27 cellular contexts compared by ENCODE assay signal in genomic region chr6:156910011-156910334, GRCh38.
"Had no signal": no experiment of that assay in that cellular context is flagged by ENCODE, and none has a peak within 500 bp of the region (broad histone marks: within the 10 kb centered on the region; RNA-seq: fewer than 3 reads in every experiment).

No MANE protein-coding gene starts in this region.

- H3K9me3 Mint-ChIP-seq: activated naive CD4-positive, alpha-beta T cell treated with anti-CD3 and anti-CD28 coated beads, Interleukin-2, amount 50 U/mL, for 72 hours; central memory CD8-positive, alpha-beta T cell; naive thymus-derived CD4-positive, alpha-beta T cell; T-helper 2 cell treated with Interferon-gamma antibody and Interleukin-4, amounts not matched to agents 5 μg/mL and 100 μg/mL, for 36 hours had no signal

- H3K9me3 ChIP-seq: gastrocnemius medialis, stomach, thyroid gland, upper lobe of left lung, vagina had no signal

- DNase-seq: activated CD4-positive, alpha-beta T cell treated with anti-CD3 and anti-CD28 coated beads for 4 hours; activated CD4-positive, alpha-beta T cell treated with anti-CD3 and anti-CD28 coated beads, Interleukin-2, amount 50 U/mL, for 4 hours; activated CD8-positive, alpha-beta memory T cell treated with anti-CD3 and anti-CD28 coated beads, Interleukin-2, amount 50 U/mL, for 4 hours; activated gamma-delta T cell treated with Interleukin-2 at 50 U/mL for 16 hours; activated T-cell treated with anti-CD3 and anti-CD28 coated beads, Interleukin-2, amount 50 U/mL, for 1 hour; dermis blood vessel endothelial cell; effector CD4-positive, alpha-beta T cell; erythroblast; gastrocnemius medialis; glutamatergic neuron; islet precursor cell; left ventricle myocardium superior; naive thymus-derived CD4-positive, alpha-beta T cell; posterior cingulate gyrus; right cardiac atrium; stimulated activated CD4-positive, alpha-beta T cell treated with anti-CD3 and anti-CD28 coated beads, Interleukin-15, amount 100 ng/mL, for 24 hours; stimulated activated CD4-positive, alpha-beta T cell treated with anti-CD3 and anti-CD28 coated beads, Interleukin-2, amount 100 ng/mL, for 24 hours; stimulated activated naive B cell treated with anti-CD40 and anti-IgM and Interleukin-4, amounts not matched to agents 10 μg/mL and 1 μg/mL and 100 μg/mL, for 72 hours; stomach; thyroid gland; upper lobe of left lung had no signal

- H3K4me3 Mint-ChIP-seq: central memory CD8-positive, alpha-beta T cell; stimulated activated naive B cell treated with anti-CD40 and anti-IgM and Interleukin-4, amounts not matched to agents 10 μg/mL and 1 μg/mL and 100 μg/mL, for 72 hours; T-helper 2 cell treated with Interferon-gamma antibody and Interleukin-4, amounts not matched to agents 5 μg/mL and 100 μg/mL, for 36 hours had no signal

- H3K27me3 Mint-ChIP-seq: central memory CD8-positive, alpha-beta T cell; naive thymus-derived CD4-positive, alpha-beta T cell; stimulated activated naive B cell treated with anti-CD40 and anti-IgM and Interleukin-4, amounts not matched to agents 10 μg/mL and 1 μg/mL and 100 μg/mL, for 72 hours had no signal

- H3K27ac Mint-ChIP-seq: T-helper 2 cell treated with Interferon-gamma antibody and Interleukin-4, amounts not matched to agents 5 μg/mL and 100 μg/mL, for 36 hours had no signal

- H3K36me3 ChIP-seq: gastrocnemius medialis, thyroid gland, upper lobe of left lung, vagina had no signal

- H3K27me3 ChIP-seq: gastrocnemius medialis, stomach, thyroid gland, upper lobe of left lung, vagina had no signal

- ATAC-seq: activated naive CD4-positive, alpha-beta T cell treated with anti-CD3 and anti-CD28 coated beads, Interleukin-2, amount 50 U/mL, for 72 hours; gastrocnemius medialis; left ventricle myocardium superior; naive thymus-derived CD4-positive, alpha-beta T cell; right cardiac atrium; stimulated activated naive B cell treated with anti-CD40 and anti-IgM and Interleukin-4, amounts not matched to agents 10 μg/mL and 1 μg/mL and 100 μg/mL, for 72 hours had no signal

- FAIRE-seq: bronchial epithelial cell, colon had no signal

- H3K27ac ChIP-seq: gastrocnemius medialis, stomach, thyroid gland, upper lobe of left lung, vagina had no signal

- H3K4me3 ChIP-seq: gastrocnemius medialis, stomach, thyroid gland, upper lobe of left lung, vagina had no signal
